Comparison of ENCODE assay signal across 27 cellular contexts in the genomic region with DNA sequence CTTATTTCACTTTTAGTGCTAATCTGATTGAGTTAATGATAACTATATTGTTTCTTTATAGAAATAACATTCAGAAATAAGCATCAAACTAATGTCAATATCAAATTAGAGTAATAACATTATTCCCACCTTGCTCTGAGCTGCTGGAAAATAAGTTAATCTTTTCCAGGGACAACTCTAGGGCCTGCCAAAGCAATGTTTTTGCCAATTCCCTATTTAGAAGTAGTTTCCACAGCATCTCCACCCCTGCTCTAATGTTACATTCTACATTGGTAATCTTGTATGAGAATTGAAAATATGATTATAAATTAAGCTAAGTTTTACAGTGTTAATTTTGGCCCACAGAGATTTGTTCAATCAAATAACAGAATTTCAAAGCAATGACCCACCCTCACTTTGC.
"Had no signal": no experiment of that assay in that cellular context is flagged by ENCODE, and none has a peak within 500 bp of the region (broad histone marks: within the 10 kb centered on the region; RNA-seq: fewer than 3 reads in every experiment).

No MANE protein-coding gene starts in this region.

- H3K27me3 ChIP-seq: stomach, suprapubic skin, testis, thyroid gland, tibial artery, tibial nerve, transverse colon, upper lobe of left lung, upper lobe of right lung, uterus, vagina had no signal

- H3K36me3 ChIP-seq: thoracic aorta, thyroid gland, transverse colon, upper lobe of right lung, uterus, vagina had no signal

- H3K27ac Mint-ChIP-seq: stimulated activated effector memory CD8-positive, alpha-beta T cell treated with anti-CD3 and anti-CD28 coated beads, Interleukin-12 subunit alpha, Interleukin-12 subunit beta, amount 100 ng/mL, for 72 hours; stimulated activated memory B cell treated with anti-CD40 and anti-IgM and Interleukin-4, amounts not matched to agents 10 μg/mL and 1 μg/mL and 100 μg/mL, for 72 hours; stimulated activated naive B cell treated with anti-CD40 and anti-IgM and Interleukin-4, amounts not matched to agents 10 μg/mL and 1 μg/mL and 100 μg/mL, for 72 hours; stimulated activated naive CD8-positive, alpha-beta T cell treated with anti-CD3 and anti-CD28 coated beads, Interleukin-15, amount 100 ng/mL, for 72 hours; stimulated activated naive CD8-positive, alpha-beta T cell treated with anti-CD3 and anti-CD28 coated beads, Interleukin-15, Interleukin-2, amounts not matched to agents 100 ng/mL and 50 ng/mL, for 24 hours; type B pancreatic cell had no signal

- H3K27me3 Mint-ChIP-seq: stimulated activated memory B cell treated with anti-CD40 and anti-IgM and Interleukin-4, amounts not matched to agents 10 μg/mL and 1 μg/mL and 100 μg/mL, for 72 hours; stimulated activated naive B cell treated with anti-CD40 and anti-IgM and Interleukin-4, amounts not matched to agents 10 μg/mL and 1 μg/mL and 100 μg/mL, for 72 hours; stimulated activated naive CD8-positive, alpha-beta T cell treated with anti-CD3 and anti-CD28 coated beads, Interleukin-15, amount 100 ng/mL, for 72 hours; stimulated activated naive CD8-positive, alpha-beta T cell treated with anti-CD3 and anti-CD28 coated beads, Interleukin-15, Interleukin-2, amounts not matched to agents 100 ng/mL and 50 ng/mL, for 24 hours; type B pancreatic cell had no signal

- H3K4me1 ChIP-seq: suprapubic skin, thyroid gland, transverse colon, uterus had no signal

- H3K4me3 Mint-ChIP-seq: stimulated activated effector memory CD8-positive, alpha-beta T cell treated with anti-CD3 and anti-CD28 coated beads, Interleukin-12 subunit alpha, Interleukin-12 subunit beta, amount 100 ng/mL, for 72 hours; stimulated activated memory B cell treated with anti-CD40 and anti-IgM and Interleukin-4, amounts not matched to agents 10 μg/mL and 1 μg/mL and 100 μg/mL, for 72 hours; stimulated activated naive B cell treated with anti-CD40 and anti-IgM and Interleukin-4, amounts not matched to agents 10 μg/mL and 1 μg/mL and 100 μg/mL, for 72 hours; stimulated activated naive CD8-positive, alpha-beta T cell treated with anti-CD3 and anti-CD28 coated beads, Interleukin-15, amount 100 ng/mL, for 72 hours; stimulated activated naive CD8-positive, alpha-beta T cell treated with anti-CD3 and anti-CD28 coated beads, Interleukin-15, Interleukin-2, amounts not matched to agents 100 ng/mL and 50 ng/mL, for 24 hours; type B pancreatic cell had no signal

- H3K9me3 ChIP-seq: stomach, suprapubic skin, testis, thoracic aorta, thyroid gland, tibial artery, tibial nerve, transverse colon, upper lobe of left lung, upper lobe of right lung, uterus, vagina had no signal

- DNase-seq: stimulated activated CD4-positive, alpha-beta T cell treated with anti-CD3 and anti-CD28 coated beads, Interleukin-2, amount 100 ng/mL, for 48 hours; stimulated activated CD4-positive, alpha-beta T cell treated with anti-CD3 and anti-CD28 coated beads, Interleukin-4, amount 100 ng/mL, for 1 hour; stimulated activated CD4-positive, alpha-beta T cell treated with anti-CD3 and anti-CD28 coated beads, Interleukin-4, amount 100 ng/mL, for 24 hours; stimulated activated CD4-positive, alpha-beta T cell treated with anti-CD3 and anti-CD28 coated beads, Interleukin-4, amount 100 ng/mL, for 4 hours; stimulated activated CD8-positive, alpha-beta memory T cell treated with anti-CD3 and anti-CD28 coated beads, Interleukin-4, amount 100 ng/mL, for 48 hours; stimulated activated naive B cell treated with anti-CD40 and anti-IgM and Interleukin-4, amounts not matched to agents 10 μg/mL and 1 μg/mL and 100 μg/mL, for 72 hours; stimulated activated naive CD4-positive, alpha-beta T cell; stimulated activated naive CD4-positive, alpha-beta T cell treated with Interleukin-2 at 50 U/mL for 16 hours; stimulated activated naive CD8-positive, alpha-beta T cell treated with anti-CD3 and anti-CD28 coated beads, Interleukin-15, amount 100 ng/mL, for 72 hours; stimulated activated naive CD8-positive, alpha-beta T cell treated with anti-CD3 and anti-CD28 coated beads, Interleukin-15, Interleukin-2, amounts not matched to agents 100 U/mL and 50 U/mL, for 24 hours; stomach; substantia nigra; testis; thyroid gland; tibial artery; transverse colon; upper lobe of left lung; upper lobe of right lung; uterus had no signal

- ATAC-seq: stimulated activated effector memory CD8-positive, alpha-beta T cell treated with anti-CD3 and anti-CD28 coated beads, Interleukin-12 subunit alpha, Interleukin-12 subunit beta, amount 100 ng/mL, for 72 hours; stimulated activated memory B cell treated with anti-CD40 and anti-IgM and Interleukin-4, amounts not matched to agents 10 μg/mL and 1 μg/mL and 100 μg/mL, for 72 hours; stimulated activated naive B cell treated with anti-CD40 and anti-IgM and Interleukin-4, amounts not matched to agents 10 μg/mL and 1 μg/mL and 100 μg/mL, for 72 hours; stimulated activated naive CD8-positive, alpha-beta T cell treated with anti-CD3 and anti-CD28 coated beads, Interleukin-15, amount 100 ng/mL, for 72 hours; stimulated activated naive CD8-positive, alpha-beta T cell treated with anti-CD3 and anti-CD28 coated beads, Interleukin-15, Interleukin-2, amounts not matched to agents 100 U/mL and 50 U/mL, for 24 hours; upper lobe of right lung had no signal

- H3K27ac ChIP-seq: stomach, suprapubic skin, testis, thoracic aorta, thyroid gland, tibial artery, transverse colon, upper lobe of right lung, uterus, vagina had no signal

- H3K4me3 ChIP-seq: stomach, suprapubic skin, testis, thoracic aorta, thyroid gland, tibial artery, tibial nerve, transverse colon, upper lobe of left lung, upper lobe of right lung, uterus, vagina had no signal

- H3K4me1 Mint-ChIP-seq: stimulated activated effector memory CD8-positive, alpha-beta T cell treated with anti-CD3 and anti-CD28 coated beads, Interleukin-12 subunit alpha, Interleukin-12 subunit beta, amount 100 ng/mL, for 72 hours; stimulated activated memory B cell treated with anti-CD40 and anti-IgM and Interleukin-4, amounts not matched to agents 10 μg/mL and 1 μg/mL and 100 μg/mL, for 72 hours; stimulated activated naive B cell treated with anti-CD40 and anti-IgM and Interleukin-4, amounts not matched to agents 10 μg/mL and 1 μg/mL and 100 μg/mL, for 72 hours; stimulated activated naive CD8-positive, alpha-beta T cell treated with anti-CD3 and anti-CD28 coated beads, Interleukin-15, amount 100 ng/mL, for 72 hours had no signal
